ENCODE assay signal across 23 cellular contexts in genomic region chr2:218877891-218878290, GRCh38. TPM values are rescaled to one million over a fixed set of nuclear protein-coding genes. Genes with fewer than 3 reads are reported as not detected.
DNase-seq lines count a peak whose midpoint lies in the region; FAIRE-seq and TF ChIP-seq lines count a peak whose summit lies in the region.
"Had no signal": no experiment of that assay in that cellular context is flagged by ENCODE, and none has a peak within 500 bp of the region (broad histone marks: within the 10 kb centered on the region; RNA-seq: fewer than 3 reads in every experiment).

No MANE protein-coding gene starts in this region.

- H3K79me2 ChIP-seq in DOHH2 (ENCODE audit: control insufficient read depth, low read length) (no peaks in the 10 kb centered on the region), OCI-LY3 (ENCODE audit: low read length) (peaks cover 29% of the 10 kb centered on the region), H1 (ENCODE audit: control insufficient read depth in 1 of 2, insufficient read depth in 2 of 2, low read length in 2 of 2) (no peaks in the 10 kb centered on the region)

- H3K79me1 ChIP-seq in H1 (ENCODE audit: low read depth, low read length): no peaks in the 10 kb centered on the region; the same call in 1 of the 2 replicates

- peaks cover 42% of the 10 kb centered on the region for H3K27me3 ChIP-seq in DOHH2 (ENCODE audit: control insufficient read depth, low read length)
- no peaks in the 10 kb centered on the region for H3K27me3 ChIP-seq in OCI-LY3 (ENCODE audit: low read depth, low read length)
- H3K27me3 ChIP-seq in H1 (replicated peaks in 1 of 4; ENCODE audit: control insufficient read depth in 3 of 4, extremely low read depth in 1 of 4, insufficient read depth in 3 of 4, low read length in 3 of 4): peaks cover 97 to 100% (median 99%) of the 10 kb centered on the region in 4 experiments
- H3K27me3 ChIP-seq in spleen (replicated peaks in 1 of 7): peaks cover 0 to 99% (median 28%) of the 10 kb centered on the region in 7 donors
- H3K27me3 ChIP-seq in transverse colon: peaks cover 99% of the 10 kb centered on the region

- H3K4ac ChIP-seq in H1 (replicated peaks; ENCODE audit: insufficient read length, low read depth, low read length): no peak overlapping the region

- in situ Hi-C loops in transverse colon (cut with MboI; ENCODE audit: low pct_ligation_motif_present in 1 of 4, low pct_unique_long_range_greater_than_20kb in 1 of 4, low sequenced_read_pairs in 3 of 4): no loop called here

- H3K9ac ChIP-seq in OCI-LY3 (ENCODE audit: low read length) (peak overlapping the region; percentile 98; the same call in 1 of the 2 replicates), H1 (replicated peaks in 1 of 4; ENCODE audit: extremely low read depth in 1 of 4, low read depth in 3 of 4, low read length in 3 of 4) (no peak overlapping the region)

- no peak overlapping the region for H3K23ac ChIP-seq in H1 (ENCODE audit: insufficient read length)

- no peak for TF ChIP-seq POLR2A in H1 (IDR thresholded peaks at IDR 0.05; ENCODE audit: control extremely low read depth in 1 of 2, low read depth in 2 of 2, low read length in 2 of 2)
- no peak for TF ChIP-seq POLR2A in spleen (IDR thresholded peaks at IDR 0.05)
- TF ChIP-seq POLR2A in transverse colon (IDR thresholded peaks at IDR 0.05): no peak

- no peak overlapping the region for H3K56ac ChIP-seq in H1 (replicated peaks; ENCODE audit: insufficient read length, low read depth, low read length)

- H3K23me2 ChIP-seq in H1 (ENCODE audit: low read depth, low read length): peaks cover 3% of the 10 kb centered on the region; the same call in 1 of the 2 replicates

- no peak overlapping the region for H2BK5ac ChIP-seq in H1 (ENCODE audit: low read depth, low read length)

- TF ChIP-seq EP300 in H1 (IDR thresholded peaks at IDR 0.05; ENCODE audit: borderline replicate concordance in 1 of 2, low read depth in 2 of 2, low read length in 2 of 2) (no peak), transverse colon (IDR thresholded peaks at IDR 0.05; ENCODE audit: low read depth) (no peak)

- no peak for FAIRE-seq in H1 (lab: Jason Lieb, UNC)
- FAIRE-seq: GM19239, HepG2 had no signal

- no peak for TF ChIP-seq CTCF in DOHH2 (IDR thresholded peaks at IDR 0.05; ENCODE audit: low read depth, low read length, poor library complexity, severe bottlenecking)
- TF ChIP-seq CTCF in OCI-LY3 (IDR thresholded peaks at IDR 0.05; ENCODE audit: low read depth, low read length): no peak
- no peak for TF ChIP-seq CTCF in H1 (IDR thresholded peaks at IDR 0.05; ENCODE audit: control extremely low read depth in 1 of 3, insufficient read depth in 1 of 3, low read depth in 1 of 3, low read length in 3 of 3)
- TF ChIP-seq CTCF in spleen (IDR thresholded peaks at IDR 0.05 in 8 of 11, conservative IDR thresholded peaks at IDR 0.05 in 3 of 11): no peak
- no peak for TF ChIP-seq CTCF in transverse colon (IDR thresholded peaks at IDR 0.05)

- H3K4me3 ChIP-seq in DOHH2 (ENCODE audit: low read length): no peak overlapping the region
- peak overlapping the region; percentile 46; the same call in 1 of the 2 replicates for H3K4me3 ChIP-seq in OCI-LY3 (ENCODE audit: low read length)
- no peak overlapping the region for H3K4me3 ChIP-seq in H1 (ENCODE audit: extremely low read depth in 1 of 4, insufficient read depth in 2 of 4, low read depth in 3 of 4, low read length in 4 of 4)
- H3K4me3 ChIP-seq in spleen: no peak overlapping the region
- no peak overlapping the region for H3K4me3 ChIP-seq in transverse colon
- H3K4me3 ChIP-seq: MG63 had no signal

- H3K4me1 ChIP-seq in DOHH2 (ENCODE audit: control insufficient read depth, low read length) (peaks cover 66% of the 10 kb centered on the region), OCI-LY3 (ENCODE audit: low read length) (peaks cover 49% of the 10 kb centered on the region), H1 (replicated peaks in 1 of 4; ENCODE audit: control insufficient read depth in 3 of 4, insufficient read depth in 4 of 4, low read length in 3 of 4) (peaks cover 0 to 32% (median 22%) of the 10 kb centered on the region in 4 experiments; a peak in 6 of 7 replicates), spleen (peaks cover 16 to 79% (median 65%) of the 10 kb centered on the region in 6 donors), transverse colon (peaks cover 5 to 25% (median 16%) of the 10 kb centered on the region in 4 donors)

- 42% methylated on average over 2 of the region's 5 CpGs; no CpG with 5 or more reads in 1 of the 2 experiments for WGBS in H1 (ENCODE audit: extremely low coverage in 1 of 2, insufficient coverage in 1 of 2, insufficient read length in 1 of 2, insufficient replicate concordance in 2 of 2, low coverage in 1 of 2, low lambda C conversion rate in 2 of 2, missing lambda C conversion rate in 1 of 2), 2 experiments
- WGBS in spleen, 5 donors: 26 to 66% (median 40%) methylated on average over 5 of the region's 5 CpGs
- 57% methylated on average over 5 of the region's 5 CpGs; no CpG with 5 or more reads in 1 of the 2 donors for WGBS in transverse colon (ENCODE audit: low coverage in 1 of 2), 2 donors

- DNase-seq in H1 (ENCODE audit: low read depth in 1 of 2, low spot score in 2 of 2) (no peak), spleen (peak; percentile 72), NCI-H1436 treated with DMSO at 0.1 percent for 48 hours (lab: John Stamatoyannopoulos, UW) (no peak), KG1 (lab: John Stamatoyannopoulos, UW) (no peak), transverse colon (no peak)
- DNase-seq: AML-193; Calu3; CD4-positive, alpha-beta memory T cell; DMS53; HFFc6; MG63; NCI-H1092 treated with DMSO at 0.1 percent for 48 hours; NCI-H1694 treated with DMSO at 0.1 percent for 48 hours; NCI-H446; NCI-H748 treated with DMSO at 0.1 percent for 48 hours; SIG-M5; SW 1271 had no signal

- H2BK120ac ChIP-seq in H1 (replicated peaks; ENCODE audit: low read depth, low read length): no peak overlapping the region

- no peaks in the 10 kb centered on the region for H3K9me3 ChIP-seq in DOHH2 (ENCODE audit: control insufficient read depth, insufficient read depth, low read length)
- H3K9me3 ChIP-seq in OCI-LY3 (ENCODE audit: insufficient read depth, low read length): no peaks in the 10 kb centered on the region
- H3K9me3 ChIP-seq in H1 (ENCODE audit: insufficient read depth in 2 of 2, low read depth in 1 of 2, low read length in 1 of 2): no peaks in the 10 kb centered on the region; a peak in 1 of 4 replicates
- H3K9me3 ChIP-seq in spleen: no peaks in the 10 kb centered on the region
- H3K9me3 ChIP-seq in transverse colon: no peaks in the 10 kb centered on the region
- H3K9me3 ChIP-seq: MG63 had no signal

- no peak overlapping the region for H4K8ac ChIP-seq in H1 (ENCODE audit: extremely low read depth, insufficient read depth, low read length)

- H4K20me1 ChIP-seq in DOHH2 (ENCODE audit: control insufficient read depth, insufficient read depth, low read depth, low read length) (no peaks in the 10 kb centered on the region), OCI-LY3 (ENCODE audit: insufficient read depth, low read length) (no peaks in the 10 kb centered on the region), H1 (replicated peaks in 1 of 2; ENCODE audit: control insufficient read depth in 1 of 2, insufficient read depth in 2 of 2, low read length in 2 of 2) (peaks cover 7 to 37% of the 10 kb centered on the region in 2 experiments)

- no peak overlapping the region for H2BK12ac ChIP-seq in H1 (ENCODE audit: low read depth, low read length)

- H3K36me3 ChIP-seq in DOHH2 (ENCODE audit: control insufficient read depth, low read length) (peaks cover 4% of the 10 kb centered on the region; the same call in 1 of the 2 replicates), OCI-LY3 (replicated peaks; ENCODE audit: low read depth, low read length) (peaks cover 20% of the 10 kb centered on the region), H1 (ENCODE audit: control insufficient read depth in 2 of 4, insufficient read depth in 4 of 4, low read length in 3 of 4) (peaks cover 0 to 7% (median 0%) of the 10 kb centered on the region in 4 experiments; a peak in 1 of 8 replicates), spleen (peaks cover 0 to 7% (median 0%) of the 10 kb centered on the region in 6 donors), transverse colon (no peaks in the 10 kb centered on the region)
- H3K36me3 ChIP-seq: MG63 had no signal

- H2AFZ ChIP-seq in OCI-LY3 (ENCODE audit: low read depth, low read length) (no peak overlapping the region), H1 (ENCODE audit: low read length) (no peak overlapping the region)

- H3K18ac ChIP-seq in H1 (ENCODE audit: extremely low read depth, low read length): no peak overlapping the region

- peaks cover 14% of the 10 kb centered on the region for H3F3A ChIP-seq in DOHH2 (ENCODE audit: control insufficient read depth, insufficient read depth)

- no peak overlapping the region for H4K5ac ChIP-seq in H1 (ENCODE audit: insufficient read length, low read depth, low read length)

- no peak overlapping the region for H2BK20ac ChIP-seq in H1 (ENCODE audit: low read length)

- CTCF ChIA-PET in H1 (lab: Charles Lee; ENCODE audit: partially characterized antibody): interaction anchor here (1.2 to 21.8 kb wide), 16 partner anchors 9 to 152 kb away, joined by 3 to 783 read pairs (median 14); partner anchors contain the start of gene CRYBA2

- H3K27ac ChIP-seq in DOHH2 (ENCODE audit: low read depth, low read length) (no peak overlapping the region), OCI-LY3 (ENCODE audit: low read length) (peak overlapping the region; percentile 10; the same call in 1 of the 2 replicates), H1 (ENCODE audit: low read depth, low read length) (no peak overlapping the region), spleen (no peak overlapping the region), transverse colon (no peak overlapping the region)

- POLR2A ChIA-PET in H1 (lab: Charles Lee; ENCODE audit: partially characterized antibody): interaction anchor here (1.8 kb wide), 1 partner anchor 19 kb away, joined by 3 read pairs; no protein-coding TSS in a partner anchor

- no peak; a peak in 1 of 4 replicates for TF ChIP-seq RAD21 in H1 (IDR thresholded peaks at IDR 0.05 in 1 of 2, conservative IDR thresholded peaks at IDR 0.05 in 1 of 2; ENCODE audit: low read depth in 2 of 2, low read length in 2 of 2)

- 0 out of 2 replicates have a peak overlapping the region, but pooled peaks have one; percentile 72 for H2AK5ac ChIP-seq in H1 (ENCODE audit: low read depth, low read length)

- H4K91ac ChIP-seq in H1 (replicated peaks; ENCODE audit: insufficient read length, low read length): no peak overlapping the region

- no peaks in the 10 kb centered on the region for H3K9me2 ChIP-seq in DOHH2 (replicated peaks; ENCODE audit: control insufficient read depth, low read length)

- H3K14ac ChIP-seq in H1 (ENCODE audit: insufficient read length): no peak overlapping the region

- intact Hi-C loops in spleen (cut with DNase I; ENCODE audit: low total_unique reads) (no loop called here), transverse colon (cut with DNase I; ENCODE audit: low total_unique reads) (no loop called here)

- H2BK15ac ChIP-seq in H1 (ENCODE audit: low read length): no peak overlapping the region

- H3K4me2 ChIP-seq in DOHH2 (ENCODE audit: low read length) (peak overlapping the region; percentile 20), OCI-LY3 (ENCODE audit: low read length) (peak overlapping the region; percentile 95), H1 (ENCODE audit: insufficient read depth in 1 of 2, low read depth in 2 of 2, low read length in 2 of 2) (no peak overlapping the region; a peak in 1 of 4 replicates)

RNA-seq across cellular contexts. Expression of gene WNT10A, which starts 2.8 kb away (rescaled TPM):
- total RNA-seq in H1 (2021; fragmentation: NEBNext Ultra II Directional; extraction: Animal tissue kit (Norgen Biotek cat#: 25700)): not detected in 2 replicates
- polyA plus RNA-seq in H1 (2011; rRNA removed) (0.05 TPM in 1 of 2 replicates, not detected in the other), spleen (1 to 10 TPM; 1.5 to 2.5 (median 1.5) TPM)
- polyA plus RNA-seq in H1 (2011; cell fraction: cytosol; rRNA removed): 0.03 TPM
- not detected for polyA plus RNA-seq in H1 (2011; cell fraction: nucleus; rRNA removed)
- polyA plus RNA-seq in H1 (2012, experiment 1 of 2): not detected in 4 replicates
- not detected for polyA plus RNA-seq in H1 (2012, experiment 2 of 2)
- not detected for polyA plus RNA-seq in H1 (2013, experiment 1 of 2)
- polyA plus RNA-seq in H1 (2013, experiment 2 of 2): not detected
- polyA minus RNA-seq in H1 (2011; rRNA and poly(A)+ RNA removed): not detected in 2 replicates
- not detected for polyA minus RNA-seq in H1 (2011; cell fraction: cytosol; rRNA and poly(A)+ RNA removed)
- 0.20 TPM for polyA minus RNA-seq in H1 (2011; cell fraction: nucleus; rRNA and poly(A)+ RNA removed)
- total RNA-seq in spleen (1 to 10 TPM; 1.6 to 7.9 (median 3.5) TPM), transverse colon (1 to 10 TPM in 1 of 4 donors, under 1 TPM in 1, not detected in 2; 0.27 to 1.6 TPM)
- total RNA-seq: H4, HepG2, HFFc6 had no signal

RNA-seq across cellular contexts. Expression of gene WNT6, which starts 18.3 kb away (rescaled TPM):
- total RNA-seq in H1 (2021; fragmentation: NEBNext Ultra II Directional; extraction: Animal tissue kit (Norgen Biotek cat#: 25700)): not detected in 2 replicates
- polyA plus RNA-seq in H1 (2011; rRNA removed) (not detected in 2 replicates), spleen (1 to 10 TPM; 1.1 to 4.0 (median 1.1) TPM)
- polyA plus RNA-seq in H1 (2011; cell fraction: cytosol; rRNA removed): not detected
- not detected for polyA plus RNA-seq in H1 (2011; cell fraction: nucleus; rRNA removed)
- not detected in 4 replicates for polyA plus RNA-seq in H1 (2012, experiment 1 of 2)
- not detected for polyA plus RNA-seq in H1 (2012, experiment 2 of 2)
- not detected for polyA plus RNA-seq in H1 (2013, experiment 1 of 2)
- polyA plus RNA-seq in H1 (2013, experiment 2 of 2): not detected
- polyA minus RNA-seq in H1 (2011; rRNA and poly(A)+ RNA removed): not detected in 2 replicates
- not detected for polyA minus RNA-seq in H1 (2011; cell fraction: cytosol; rRNA and poly(A)+ RNA removed)
- polyA minus RNA-seq in H1 (2011; cell fraction: nucleus; rRNA and poly(A)+ RNA removed): not detected
- total RNA-seq in spleen (10 to 100 TPM in 3 of 7 donors, 1 to 10 TPM in 4; 2.2 to 10.9 (median 10.0) TPM), transverse colon (100 to 1,000 TPM in 1 of 4 donors, 1 to 10 TPM in 1, under 1 TPM in 1, not detected in 1; 0.82 to 164 (median 1.7) TPM)
- total RNA-seq: Calu3, HFFc6 had no signal
- polyA plus RNA-seq: CD4-positive, alpha-beta memory T cell; HepG2 had no signal

RNA-seq across cellular contexts. Expression of gene PRKAG3, which starts 46.3 kb away (rescaled TPM):
- total RNA-seq in H1 (2021; fragmentation: NEBNext Ultra II Directional; extraction: Animal tissue kit (Norgen Biotek cat#: 25700)): not detected in 2 replicates
- polyA plus RNA-seq in H1 (2011; rRNA removed) (not detected in 2 replicates), spleen (not detected)
- polyA plus RNA-seq in H1 (2011; cell fraction: cytosol; rRNA removed): not detected
- polyA plus RNA-seq in H1 (2011; cell fraction: nucleus; rRNA removed): not detected
- not detected in 4 replicates for polyA plus RNA-seq in H1 (2012, experiment 1 of 2)
- polyA plus RNA-seq in H1 (2012, experiment 2 of 2): not detected
- polyA plus RNA-seq in H1 (2013, experiment 1 of 2): not detected
- polyA plus RNA-seq in H1 (2013, experiment 2 of 2): not detected
- polyA minus RNA-seq in H1 (2011; rRNA and poly(A)+ RNA removed): not detected in 2 replicates
- polyA minus RNA-seq in H1 (2011; cell fraction: cytosol; rRNA and poly(A)+ RNA removed): not detected
- polyA minus RNA-seq in H1 (2011; cell fraction: nucleus; rRNA and poly(A)+ RNA removed): not detected
- total RNA-seq in spleen (not detected), transverse colon (not detected)
- total RNA-seq: Calu3; CD4-positive, alpha-beta memory T cell; H4; HepG2; HFFc6; RPMI7951 had no signal
- polyA plus RNA-seq: CD4-positive, alpha-beta memory T cell; HepG2 had no signal

Comparison
In these comparisons a context has a peak if more than half of its experiments do, and no peak if none do; other contexts are left out.
1. H3K4me2 ChIP-seq: peak in DOHH2 (single experiment) and OCI-LY3 (single experiment); none in H1 (0 of 2).